Comparison of ENCODE assay signal across 1 cellular context in genomic region chr22:41290262-41291221, GRCh38.
TF ChIP-seq lines count a peak whose summit lies in the region.

No MANE protein-coding gene starts in this region.

TF ChIP-seq in SK-N-SH, 30 proteins besides CTCF, POLR2A, EP300 and RAD21 (continued from another document):
- TF ChIP-seq PBX3 (IDR thresholded peaks at IDR 0.05), result peak; percentile 32; the same call in 1 of the 2 replicates
- peak; percentile 90 for TF ChIP-seq TEAD4 (IDR thresholded peaks at IDR 0.05; ENCODE audit: borderline replicate concordance, insufficient read depth)
- TF ChIP-seq CHD2 (IDR thresholded peaks at IDR 0.05; ENCODE audit: low read length, partially characterized antibody), result no peak
- TF ChIP-seq IRF3 (IDR thresholded peaks at IDR 0.05; ENCODE audit: low read depth, low read length), result no peak
- TF ChIP-seq EZH2phosphoT487 (IDR thresholded peaks at IDR 0.05; ENCODE audit: borderline replicate concordance, low read depth), result no peak
- TF ChIP-seq GABPA (IDR thresholded peaks at IDR 0.05; ENCODE audit: low read depth), result no peak
- TF ChIP-seq MAX (IDR thresholded peaks at IDR 0.05; ENCODE audit: low read depth), result no peak
- no peak for TF ChIP-seq GATA2 (CRISPR knock-in tag; IDR thresholded peaks at IDR 0.05)
- no peak for TF ChIP-seq RCOR1 (IDR thresholded peaks at IDR 0.05; ENCODE audit: low read length)
- TF ChIP-seq NFIC (IDR thresholded peaks at IDR 0.05; ENCODE audit: borderline replicate concordance), result no peak
- no peak for TF ChIP-seq USF1 (IDR thresholded peaks at IDR 0.05; ENCODE audit: borderline replicate concordance, low read depth)
